In genomic region chrY:13451572-13451971, GRCh38 we compare ENCODE assay signal across 31 cellular contexts. TPM values are rescaled to one million over a fixed set of nuclear protein-coding genes. Genes with fewer than 3 reads are reported as not detected.
"Had no signal": no experiment of that assay in that cellular context is flagged by ENCODE, and none has a peak within 500 bp of the region (broad histone marks: within the 10 kb centered on the region; RNA-seq: fewer than 3 reads in every experiment).

No MANE protein-coding gene starts in this region.

- H3K27ac ChIP-seq: left lung, lower lobe of right lung, pancreas, prostate gland, skin epidermis, suprapubic skin, thoracic aorta, tibial nerve, upper lobe of left lung, vagina had no signal

- H3K9me3 ChIP-seq: left lung, lower lobe of right lung, pancreas, prostate gland, suprapubic skin, thoracic aorta, tibial nerve, upper lobe of left lung, vagina had no signal

- H3K4me1 ChIP-seq: lower lobe of right lung, pancreas, prostate gland, suprapubic skin, tibial nerve, vagina had no signal

- H3K9me3 Mint-ChIP-seq: immature natural killer cell; naive thymus-derived CD8-positive, alpha-beta T cell; nephron; neural crest cell; stimulated activated effector memory CD8-positive, alpha-beta T cell treated with anti-CD3 and anti-CD28 coated beads, Interleukin-12 subunit alpha, Interleukin-12 subunit beta, amount 100 ng/mL, for 72 hours; stimulated activated naive CD8-positive, alpha-beta T cell treated with anti-CD3 and anti-CD28 coated beads, Interleukin-15, Interleukin-2, amounts not matched to agents 100 ng/mL and 50 ng/mL, for 24 hours had no signal

- H3K27me3 Mint-ChIP-seq: naive thymus-derived CD8-positive, alpha-beta T cell; stimulated activated naive CD8-positive, alpha-beta T cell treated with anti-CD3 and anti-CD28 coated beads, Interleukin-15, Interleukin-2, amounts not matched to agents 100 ng/mL and 50 ng/mL, for 24 hours had no signal

- H3K4me3 ChIP-seq: left lung, lower lobe of right lung, pancreas, prostate gland, skin epidermis, suprapubic skin, thoracic aorta, tibial nerve, upper lobe of left lung, vagina had no signal

- H3K27ac Mint-ChIP-seq: immature natural killer cell; nephron; stimulated activated effector memory CD8-positive, alpha-beta T cell treated with anti-CD3 and anti-CD28 coated beads, Interleukin-12 subunit alpha, Interleukin-12 subunit beta, amount 100 ng/mL, for 72 hours; stimulated activated naive CD8-positive, alpha-beta T cell treated with anti-CD3 and anti-CD28 coated beads, Interleukin-15, Interleukin-2, amounts not matched to agents 100 ng/mL and 50 ng/mL, for 24 hours had no signal

- ATAC-seq: left colon; left lung; naive thymus-derived CD8-positive, alpha-beta T cell; pancreas; right cardiac atrium; sciatic nerve; stimulated activated effector memory CD8-positive, alpha-beta T cell treated with anti-CD3 and anti-CD28 coated beads, Interleukin-12 subunit alpha, Interleukin-12 subunit beta, amount 100 ng/mL, for 72 hours had no signal

- H3K4me3 Mint-ChIP-seq: immature natural killer cell; nephron; neural crest cell; stimulated activated effector memory CD8-positive, alpha-beta T cell treated with anti-CD3 and anti-CD28 coated beads, Interleukin-12 subunit alpha, Interleukin-12 subunit beta, amount 100 ng/mL, for 72 hours; stimulated activated naive CD8-positive, alpha-beta T cell treated with anti-CD3 and anti-CD28 coated beads, Interleukin-15, Interleukin-2, amounts not matched to agents 100 ng/mL and 50 ng/mL, for 24 hours had no signal

- H3K36me3 Mint-ChIP-seq: immature natural killer cell had no signal

- H3K36me3 ChIP-seq: left lung, pancreas, prostate gland, suprapubic skin, thoracic aorta, upper lobe of left lung, vagina had no signal

- H3K4me1 Mint-ChIP-seq: immature natural killer cell, nephron, neural crest cell had no signal

- DNase-seq: hypothalamus; immature natural killer cell; kidney; left colon; left lung; lower lobe of right lung; mammary epithelial cell; naive thymus-derived CD8-positive, alpha-beta T cell; nucleus accumbens; pancreas; posterior cingulate gyrus; retina; right cardiac atrium; stimulated activated CD4-positive, alpha-beta T cell treated with anti-CD3 and anti-CD28 coated beads, Interleukin-12 subunit alpha, Interleukin-12 subunit beta, amount 100 ng/mL, for 4 hours; stimulated activated CD4-positive, alpha-beta T cell treated with anti-CD3 and anti-CD28 coated beads, Interleukin-15, amount 100 ng/mL, for 24 hours; stimulated activated CD4-positive, alpha-beta T cell treated with anti-CD3 and anti-CD28 coated beads, Interleukin-2, amount 100 ng/mL, for 24 hours; stimulated activated CD4-positive, alpha-beta T cell treated with anti-CD3 and anti-CD28 coated beads, Interleukin-4, amount 100 ng/mL, for 1 hour; stimulated activated naive CD4-positive, alpha-beta T cell; upper lobe of left lung had no signal

- H3K27me3 ChIP-seq: left lung, pancreas, suprapubic skin, tibial nerve, upper lobe of left lung, vagina had no signal

RNA-seq across cellular contexts. Expression of gene UTY, which starts 28.3 kb away (rescaled TPM):
- total RNA-seq: kidney, left colon, mammary epithelial cell, neural crest cell, sciatic nerve, urinary bladder, vagina had no signal
